Comparison of ENCODE assay signal across 24 cellular contexts in genomic region chr2:199207011-199207410, GRCh38.
"Had no signal": no experiment of that assay in that cellular context is flagged by ENCODE, and none has a peak within 500 bp of the region (broad histone marks: within the 10 kb centered on the region; RNA-seq: fewer than 3 reads in every experiment).

No MANE protein-coding gene starts in this region.

- H3K9me3 ChIP-seq: Peyer's patch had no signal

- H3K4me3 ChIP-seq: Peyer's patch, SJSA1 had no signal

- H3K9ac ChIP-seq: KMS-11 had no signal

- DNase-seq: activated CD4-positive, alpha-beta T cell treated with anti-CD3 and anti-CD28 coated beads for 48 hours; activated CD4-positive, alpha-beta T cell treated with anti-CD3 and anti-CD28 coated beads, Interleukin-2, amount 50 U/mL, for 4 hours; activated CD8-positive, alpha-beta memory T cell treated with anti-CD3 and anti-CD28 coated beads, Interleukin-2, amount 50 U/mL, for 48 hours; activated CD8-positive, alpha-beta T cell treated with anti-CD3 and anti-CD28 coated beads, Interleukin-2, amount 10 ng/mL, durations not matched to agents 7 days and 5 days; activated effector memory CD4-positive, alpha-beta T cell treated with anti-CD3 and anti-CD28 coated beads, Interleukin-2, amount 50 U/mL, for 16 hours; activated naive CD4-positive, alpha-beta T cell treated with Interleukin-2 at 50 U/mL for 16 hours; activated naive CD8-positive, alpha-beta T cell treated with anti-CD3 and anti-CD28 coated beads, Interleukin-2, amount 50 U/mL, for 24 hours; activated T-cell treated with anti-CD3 and anti-CD28 coated beads, Interleukin-2, amount 50 U/mL, for 24 hours; amygdala; NCI-H1092; NCI-H1930; NCI-H2171; NCI-H526 treated with DMSO at 0.1 percent for 48 hours; NCI-H82; NK-92 treated with Interleukin-12 subunit alpha and Interleukin-12 subunit beta, amount 100 ng/mL, for 24 hours; Peyer's patch; Right ventricle myocardium superior; SW 1271 had no signal

- H3K4me3 Mint-ChIP-seq: activated CD8-positive, alpha-beta T cell treated with anti-CD3 and anti-CD28 coated beads, Interleukin-2, amount 10 ng/mL, durations not matched to agents 7 days and 5 days; activated naive CD8-positive, alpha-beta T cell treated with anti-CD3 and anti-CD28 coated beads, Interleukin-2, amount 50 U/mL, for 24 hours; activated T-cell treated with anti-CD3 and anti-CD28 coated beads, Interleukin-2, amount 50 U/mL, for 24 hours; brain; central memory CD8-positive, alpha-beta T cell; T-helper 2 cell treated with Interferon-gamma antibody and Interleukin-4, amounts not matched to agents 5 μg/mL and 100 μg/mL, for 36 hours had no signal

- H3K4me1 ChIP-seq: Peyer's patch, SJSA1 had no signal

- H3K27me3 ChIP-seq: Peyer's patch, SJSA1 had no signal

- H3K9me3 Mint-ChIP-seq: activated T-cell treated with anti-CD3 and anti-CD28 coated beads, Interleukin-2, amount 50 U/mL, for 24 hours had no signal

- H3K4me1 Mint-ChIP-seq: activated naive CD8-positive, alpha-beta T cell treated with anti-CD3 and anti-CD28 coated beads, Interleukin-2, amount 50 U/mL, for 24 hours; brain; central memory CD8-positive, alpha-beta T cell had no signal

- H3K36me3 ChIP-seq: Peyer's patch, SJSA1 had no signal

- H3K27me3 Mint-ChIP-seq: activated T-cell treated with anti-CD3 and anti-CD28 coated beads, Interleukin-2, amount 50 U/mL, for 24 hours; brain; central memory CD8-positive, alpha-beta T cell had no signal

- H3K27ac Mint-ChIP-seq: activated CD8-positive, alpha-beta T cell treated with anti-CD3 and anti-CD28 coated beads, Interleukin-2, amount 10 ng/mL, durations not matched to agents 7 days and 5 days; activated naive CD4-positive, alpha-beta T cell treated with anti-CD3 and anti-CD28 coated beads, Interleukin-2, amount 50 U/mL, for 72 hours; activated naive CD8-positive, alpha-beta T cell treated with anti-CD3 and anti-CD28 coated beads, Interleukin-2, amount 50 U/mL, for 24 hours; activated T-cell treated with anti-CD3 and anti-CD28 coated beads, Interleukin-2, amount 50 U/mL, for 24 hours; brain; T-helper 2 cell treated with Interferon-gamma antibody and Interleukin-4, amounts not matched to agents 5 μg/mL and 100 μg/mL, for 36 hours had no signal

- H3K36me3 Mint-ChIP-seq: activated naive CD4-positive, alpha-beta T cell treated with anti-CD3 and anti-CD28 coated beads, Interleukin-2, amount 50 U/mL, for 72 hours; brain had no signal
